ENCODE assay signal across 20 cellular contexts in genomic region chr6:36733300-36733699, GRCh38. TPM values are rescaled to one million over a fixed set of nuclear protein-coding genes. Genes with fewer than 3 reads are reported as not detected.
"Had no signal": no experiment of that assay in that cellular context is flagged by ENCODE, and none has a peak within 500 bp of the region (broad histone marks: within the 10 kb centered on the region; RNA-seq: fewer than 3 reads in every experiment).

No MANE protein-coding gene starts in this region.

- H3K27me3 Mint-ChIP-seq: activated CD4-positive, alpha-beta memory T cell treated with anti-CD3 and anti-CD28 coated beads, Interleukin-2, amount 10 ng/mL, durations not matched to agents 7 days and 5 days had no signal

- H3K4me1 Mint-ChIP-seq: endodermal cell had no signal

- H3K36me3 ChIP-seq: heart right ventricle, ovary, prostate gland, tibial artery had no signal

- H3K4me3 Mint-ChIP-seq: activated CD4-positive, alpha-beta memory T cell treated with anti-CD3 and anti-CD28 coated beads, Interleukin-2, amount 10 ng/mL, durations not matched to agents 7 days and 5 days; endodermal cell; WTC11 had no signal

- H3K4me3 ChIP-seq: heart right ventricle, lung, ovary, prostate gland, tibial artery had no signal

- H3K27me3 ChIP-seq: heart right ventricle, ovary, tibial artery had no signal

- H3K27ac Mint-ChIP-seq: activated CD4-positive, alpha-beta memory T cell treated with anti-CD3 and anti-CD28 coated beads, Interleukin-2, amount 10 ng/mL, durations not matched to agents 7 days and 5 days; endodermal cell; WTC11 had no signal

- H3K36me3 Mint-ChIP-seq: activated naive CD4-positive, alpha-beta T cell treated with anti-CD3 and anti-CD28 coated beads, Interleukin-2, amount 50 U/mL, for 72 hours; naive thymus-derived CD4-positive, alpha-beta T cell; WTC11 had no signal

- ATAC-seq: activated naive CD4-positive, alpha-beta T cell treated with anti-CD3 and anti-CD28 coated beads, Interleukin-2, amount 50 U/mL, for 72 hours; heart right ventricle; naive thymus-derived CD4-positive, alpha-beta T cell; SK-N-SH treated with all-trans-retinoic acid at 6 μM for 48 hours; WTC11 had no signal

- H3K9me3 ChIP-seq: heart right ventricle, ovary, prostate gland, tibial artery had no signal

- H3K27ac ChIP-seq: heart right ventricle, ovary, prostate gland, tibial artery had no signal

- H3K9me3 Mint-ChIP-seq: activated CD4-positive, alpha-beta memory T cell treated with anti-CD3 and anti-CD28 coated beads, Interleukin-2, amount 10 ng/mL, durations not matched to agents 7 days and 5 days; activated naive CD4-positive, alpha-beta T cell treated with anti-CD3 and anti-CD28 coated beads, Interleukin-2, amount 50 U/mL, for 72 hours; endodermal cell; WTC11 had no signal

- DNase-seq: activated CD4-positive, alpha-beta memory T cell treated with anti-CD3 and anti-CD28 coated beads, Interleukin-2, amount 10 ng/mL, durations not matched to agents 7 days and 5 days; cerebellar nuclear complex; cortex of kidney; endodermal cell; heart right ventricle; islet precursor cell; naive thymus-derived CD4-positive, alpha-beta T cell; ovary; stimulated activated CD4-positive, alpha-beta T cell treated with anti-CD3 and anti-CD28 coated beads, Interleukin-4, amount 100 ng/mL, for 1 hour; stimulated activated naive CD4-positive, alpha-beta T cell treated with Interleukin-2 at 50 U/mL for 16 hours; T-helper 1 cell; T-helper 9 cell; tibial artery had no signal

RNA-seq across cellular contexts. Expression of gene RAB44, which starts 35.7 kb away (rescaled TPM):
- total RNA-seq: endodermal cell, epithelial cell of proximal tubule, fibroblast of villous mesenchyme had no signal
